ENCODE assay signal across 9 cellular contexts in the genomic region with DNA sequence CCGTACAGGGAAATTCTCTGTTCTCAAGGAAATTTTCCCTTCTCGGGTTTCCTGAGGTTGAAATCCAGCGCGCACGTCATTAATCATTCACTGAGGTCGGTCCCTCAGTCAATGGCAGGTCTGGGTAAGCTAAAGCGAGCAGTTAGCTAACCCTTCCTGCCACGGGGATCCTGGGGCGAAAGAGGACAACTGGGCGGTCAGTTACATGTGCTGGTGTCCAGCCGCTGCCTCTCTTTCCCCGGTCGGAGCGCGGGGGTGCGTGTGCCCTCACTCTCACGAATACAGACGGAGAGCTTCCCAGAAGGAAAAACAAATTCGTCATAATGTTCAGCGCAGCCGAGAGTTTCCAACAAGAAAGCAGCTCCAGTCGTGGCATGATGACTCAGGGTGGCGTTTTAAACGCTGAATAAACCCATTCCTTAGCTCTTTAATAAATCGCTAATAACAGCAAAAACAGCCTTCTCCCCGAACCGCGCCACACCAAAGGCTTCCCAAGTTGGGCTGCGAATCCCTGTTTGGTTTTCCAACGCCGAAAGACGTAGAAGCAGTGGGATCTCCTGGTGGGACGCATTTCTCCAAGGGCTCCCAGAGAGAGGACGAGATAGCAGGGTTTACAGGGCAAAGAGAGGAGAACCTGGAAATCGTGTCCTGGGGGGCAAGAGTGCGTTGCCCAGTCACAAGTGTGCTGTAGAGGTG. TPM values are rescaled to one million over a fixed set of nuclear protein-coding genes. Genes with fewer than 3 reads are reported as not detected.
DNase-seq lines count a peak whose midpoint lies in the region; ATAC-seq, FAIRE-seq and TF ChIP-seq lines count a peak whose summit lies in the region.
"Had no signal": no experiment of that assay in that cellular context is flagged by ENCODE, and none has a peak within 500 bp of the region (broad histone marks: within the 10 kb centered on the region; RNA-seq: fewer than 3 reads in every experiment).

No MANE protein-coding gene starts in this region.

- H3K4me3 ChIP-seq in iPS-18c (ENCODE audit: insufficient read depth, low read depth, low read length) (peak overlapping the region; percentile 49; the same call in 1 of the 2 replicates), stomach (peak overlapping the region; percentile 34 to 49 (median 44))

- in situ Hi-C loops in ACHN (cut with HindIII; ENCODE audit: low pct_ligation_motif_present, low pct_unique_long_range_greater_than_20kb, low sequenced_read_pairs), result no loop called here

- no peak for TF ChIP-seq EP300 in stomach (IDR thresholded peaks at IDR 0.05)

- peak; percentile 64 for DNase-seq in ACHN
- no peak for DNase-seq in H54 (ENCODE audit: insufficient read length, low spot score)
- DNase-seq in activated naive CD8-positive, alpha-beta T cell treated with anti-CD3 and anti-CD28 coated beads, Interleukin-2, amount 50 U/mL, for 24 hours, result no peak
- DNase-seq in stomach, result no peak
- DNase-seq in activated CD8-positive, alpha-beta memory T cell treated with anti-CD3 and anti-CD28 coated beads for 24 hours, result no peak
- DNase-seq in GM10248 (ENCODE audit: extremely low spot score), result no peak
- no peak for DNase-seq in anterior cingulate cortex (lab: John Stamatoyannopoulos, UW)

- no peaks in the 10 kb centered on the region for H3K9me3 Mint-ChIP-seq in activated naive CD8-positive, alpha-beta T cell treated with anti-CD3 and anti-CD28 coated beads, Interleukin-2, amount 50 U/mL, for 24 hours

- peaks cover 88% of the 10 kb centered on the region for H3K27me3 Mint-ChIP-seq in activated naive CD8-positive, alpha-beta T cell treated with anti-CD3 and anti-CD28 coated beads, Interleukin-2, amount 50 U/mL, for 24 hours

- ATAC-seq in activated naive CD8-positive, alpha-beta T cell treated with anti-CD3 and anti-CD28 coated beads, Interleukin-2, amount 50 U/mL, for 24 hours, result no peak

- no peak for FAIRE-seq in H54 (lab: Jason Lieb, UNC)
- FAIRE-seq: colon had no signal

- H3K27ac Mint-ChIP-seq in activated naive CD8-positive, alpha-beta T cell treated with anti-CD3 and anti-CD28 coated beads, Interleukin-2, amount 50 U/mL, for 24 hours, result no peak overlapping the region

- peaks cover 7 to 39% (median 25%) of the 10 kb centered on the region in 4 donors for H3K4me1 ChIP-seq in stomach

- H3K4me3 Mint-ChIP-seq in activated naive CD8-positive, alpha-beta T cell treated with anti-CD3 and anti-CD28 coated beads, Interleukin-2, amount 50 U/mL, for 24 hours, result peak overlapping the region; percentile 74

- H3K4me1 Mint-ChIP-seq in activated naive CD8-positive, alpha-beta T cell treated with anti-CD3 and anti-CD28 coated beads, Interleukin-2, amount 50 U/mL, for 24 hours, result peaks cover 22% of the 10 kb centered on the region

- intact Hi-C loops in stomach (cut with DNase I; ENCODE audit: low total_unique reads), result no loop called here

- POLR2A ChIA-PET in GM10248 (lab: Yijun Ruan, JAX), result no interaction called here

- TF ChIP-seq POLR2A in H54 (IDR thresholded peaks at IDR 0.05; ENCODE audit: low read depth, low read length) (peak; percentile 53; the same call in 1 of the 2 replicates), stomach (IDR thresholded peaks at IDR 0.05) (no peak)

- H3K27me3 ChIP-seq in stomach, result peaks cover 12 to 89% (median 67%) of the 10 kb centered on the region in 3 donors

- 1 to 3% (median 1%) methylated on average over 35 to 36 of the region's 36 CpGs for WGBS in stomach, 5 donors

- no peaks in the 10 kb centered on the region for H3K9me3 ChIP-seq in iPS-18c (ENCODE audit: control insufficient read depth, insufficient read depth, low read length)
- no peaks in the 10 kb centered on the region for H3K9me3 ChIP-seq in stomach

- H3K36me3 Mint-ChIP-seq in activated naive CD8-positive, alpha-beta T cell treated with anti-CD3 and anti-CD28 coated beads, Interleukin-2, amount 50 U/mL, for 24 hours (ENCODE audit: low read depth), result no peaks in the 10 kb centered on the region

- no peak for TF ChIP-seq CTCF in stomach (IDR thresholded peaks at IDR 0.05)
- TF ChIP-seq CTCF in GM10248 (IDR thresholded peaks at IDR 0.05; ENCODE audit: control extremely low read depth, extremely low read depth, low read depth, missing control alignments), result no peak

- H3K27ac ChIP-seq in stomach, result peak overlapping the region in 1 of 5 donors; percentile 41

- CTCF ChIA-PET in GM10248 (lab: Yijun Ruan, JAX), result interaction anchor here (0.9 kb wide), 1 partner anchor 1349 kb away, joined by 3 read pairs; no protein-coding TSS in a partner anchor

- H3K36me3 ChIP-seq in stomach, result no peaks in the 10 kb centered on the region

RNA-seq across cellular contexts. Expression of gene FGF5, which starts 0.7 kb away (rescaled TPM):
- under 1 TPM in 1 of 5 donors, not detected in 4; 0.18 TPM for total RNA-seq in stomach
- not detected for polyA plus RNA-seq in stomach
